27 cellular contexts compared by ENCODE assay signal in the genomic region with DNA sequence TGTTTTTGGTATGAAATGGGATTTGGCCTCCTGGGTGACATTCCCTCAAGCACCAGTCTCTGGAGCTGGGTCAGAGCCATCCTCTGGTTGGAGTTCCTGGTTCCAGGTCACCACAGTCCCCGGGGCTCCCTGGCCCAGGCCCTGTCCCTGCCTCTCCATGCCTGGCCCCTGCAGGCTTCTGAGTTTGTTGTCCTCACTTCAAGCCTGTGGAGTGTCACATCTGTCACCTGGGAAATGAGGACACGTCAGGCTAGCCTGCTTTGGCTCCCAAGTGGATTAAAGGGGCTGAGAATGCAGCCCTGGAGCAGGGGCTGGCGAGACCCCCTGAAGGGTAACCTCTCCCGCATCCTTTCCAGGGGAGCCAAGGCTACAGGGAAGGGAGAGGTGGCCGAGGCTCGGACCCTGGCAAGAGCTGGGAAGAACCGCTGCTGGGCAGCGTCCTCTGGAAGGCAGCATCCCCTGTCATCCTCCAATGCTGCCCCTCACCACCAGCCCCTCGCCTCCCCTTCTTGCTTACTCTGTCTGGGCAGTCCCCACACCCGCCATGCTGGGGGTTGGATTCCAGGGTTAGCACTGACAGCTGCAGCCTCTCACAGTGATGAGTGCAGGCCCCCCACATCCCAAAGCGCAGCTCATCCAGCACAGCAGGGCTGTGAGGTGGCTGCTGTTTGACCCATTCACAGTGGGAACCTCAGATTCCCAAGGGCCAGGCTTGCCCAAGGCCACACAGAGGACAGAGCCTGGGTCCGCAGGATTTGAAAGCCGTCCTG.
DNase-seq lines count a peak whose midpoint lies in the region; ATAC-seq and TF ChIP-seq lines count a peak whose summit lies in the region.
"Had no signal": no experiment of that assay in that cellular context is flagged by ENCODE, and none has a peak within 500 bp of the region (broad histone marks: within the 10 kb centered on the region; RNA-seq: fewer than 3 reads in every experiment).

No MANE protein-coding gene starts in this region.

- H3K14ac ChIP-seq in neuronal stem cell (ENCODE audit: low read length): peak overlapping the region; percentile 31

- H3K27me3 Mint-ChIP-seq in activated naive CD4-positive, alpha-beta T cell treated with anti-CD3 and anti-CD28 coated beads, Interleukin-2, amount 50 U/mL, for 24 hours: no peaks in the 10 kb centered on the region
- peaks cover 6% of the 10 kb centered on the region for H3K27me3 Mint-ChIP-seq in central memory CD8-positive, alpha-beta T cell

- no peak for ATAC-seq in central memory CD8-positive, alpha-beta T cell (replicated peaks; ENCODE audit: extremely low read depth, poor library complexity, severe bottlenecking)
- no peak for ATAC-seq in HG03457 (IDR thresholded peaks at IDR 0.05; ENCODE audit: unreplicated experiment)
- ATAC-seq: A549 had no signal

- TF ChIP-seq POLR2A in suprapubic skin (IDR thresholded peaks at IDR 0.05): no peak
- TF ChIP-seq POLR2A in tibial nerve (IDR thresholded peaks at IDR 0.05): no peak

- no peaks in the 10 kb centered on the region for H3K27me3 ChIP-seq in neuronal stem cell (ENCODE audit: control insufficient read depth in 3 of 3, insufficient read depth in 3 of 3, low read depth in 1 of 3, low read length in 3 of 3)
- peaks cover 5% of the 10 kb centered on the region for H3K27me3 ChIP-seq in suprapubic skin
- no peaks in the 10 kb centered on the region for H3K27me3 ChIP-seq in tibial nerve
- H3K27me3 ChIP-seq: ovary, Peyer's patch had no signal

- H3K79me1 ChIP-seq in neuronal stem cell (ENCODE audit: low read depth, low read length): no peaks in the 10 kb centered on the region

- no peaks in the 10 kb centered on the region for H3K36me3 Mint-ChIP-seq in activated naive CD4-positive, alpha-beta T cell treated with anti-CD3 and anti-CD28 coated beads, Interleukin-2, amount 50 U/mL, for 24 hours
- no peaks in the 10 kb centered on the region for H3K36me3 Mint-ChIP-seq in central memory CD8-positive, alpha-beta T cell (ENCODE audit: insufficient read depth)
- H3K36me3 Mint-ChIP-seq: natural killer cell had no signal

- peak overlapping the region; percentile 81 for H2BK120ac ChIP-seq in neuronal stem cell (ENCODE audit: low read depth, low read length)

- no peak overlapping the region for H3K9ac ChIP-seq in neuronal stem cell (ENCODE audit: low read depth, low read length, poor library complexity)

- WGBS in neuronal stem cell (ENCODE audit: extremely low coverage in 2 of 2, insufficient read length in 2 of 2, insufficient replicate concordance in 1 of 2), 2 donors: no CpG with 5 or more reads among the region's 13 CpGs
- 84% methylated on average over 11 of the region's 13 CpGs for WGBS in suprapubic skin
- 71 to 73% methylated on average over 9 to 13 of the region's 13 CpGs for WGBS in tibial nerve, 2 donors

- H3K27ac Mint-ChIP-seq in activated naive CD4-positive, alpha-beta T cell treated with anti-CD3 and anti-CD28 coated beads, Interleukin-2, amount 50 U/mL, for 24 hours: peak overlapping the region; percentile 17
- H3K27ac Mint-ChIP-seq in central memory CD8-positive, alpha-beta T cell (ENCODE audit: low read depth): no peak overlapping the region

- H3K4me3 ChIP-seq in neuronal stem cell (ENCODE audit: low read length in 2 of 2) (no peak overlapping the region), suprapubic skin (no peak overlapping the region), tibial nerve (no peak overlapping the region)
- H3K4me3 ChIP-seq: A549, ovary, Peyer's patch had no signal

- H2AK5ac ChIP-seq in neuronal stem cell (ENCODE audit: low read depth, low read length): no peak overlapping the region

- H3K4me1 Mint-ChIP-seq in activated naive CD4-positive, alpha-beta T cell treated with anti-CD3 and anti-CD28 coated beads, Interleukin-2, amount 50 U/mL, for 24 hours: peaks cover 13% of the 10 kb centered on the region
- peaks cover 6% of the 10 kb centered on the region for H3K4me1 Mint-ChIP-seq in central memory CD8-positive, alpha-beta T cell

- no peak overlapping the region for H3K4me2 ChIP-seq in neuronal stem cell (ENCODE audit: insufficient read depth, low read length, poor library complexity, severe bottlenecking)
- H3K4me2 ChIP-seq: A549 had no signal

- no peak overlapping the region for H2BK15ac ChIP-seq in neuronal stem cell (ENCODE audit: low read length)

- no peak overlapping the region for H2BK12ac ChIP-seq in neuronal stem cell (ENCODE audit: low read length)

- H3K9me3 Mint-ChIP-seq in activated naive CD4-positive, alpha-beta T cell treated with anti-CD3 and anti-CD28 coated beads, Interleukin-2, amount 50 U/mL, for 24 hours: no peaks in the 10 kb centered on the region
- no peaks in the 10 kb centered on the region for H3K9me3 Mint-ChIP-seq in central memory CD8-positive, alpha-beta T cell
- H3K9me3 Mint-ChIP-seq: natural killer cell had no signal

- TF ChIP-seq CTCF in suprapubic skin (IDR thresholded peaks at IDR 0.05) (no peak), tibial nerve (IDR thresholded peaks at IDR 0.05) (no peak)

- H3K9me3 ChIP-seq in neuronal stem cell (replicated peaks in 1 of 2; ENCODE audit: control insufficient read depth in 2 of 2, insufficient read depth in 1 of 2, low read depth in 1 of 2, low read length in 2 of 2) (no peaks in the 10 kb centered on the region), suprapubic skin (no peaks in the 10 kb centered on the region), tibial nerve (peaks cover 0 to 20% (median 0%) of the 10 kb centered on the region in 4 donors)
- H3K9me3 ChIP-seq: A549, ovary, Peyer's patch had no signal

- DNase-seq in activated naive CD4-positive, alpha-beta T cell treated with anti-CD3 and anti-CD28 coated beads, Interleukin-2, amount 50 U/mL, for 16 hours: no peak
- DNase-seq in central memory CD8-positive, alpha-beta T cell (ENCODE audit: low spot score in 2 of 2): no peak
- DNase-seq in neuronal stem cell (ENCODE audit: low spot score): no peak
- peak; percentile 32 to 74 for DNase-seq in suprapubic skin (ENCODE audit: low spot score in 2 of 2)
- DNase-seq in NCI-H226: no peak
- no peak for DNase-seq in tibial nerve (ENCODE audit: low spot score in 2 of 2)
- DNase-seq: activated CD4-positive, alpha-beta T cell treated with anti-CD3 and anti-CD28 coated beads, Interleukin-2, amount 50 U/mL, for 48 hours; activated CD8-positive, alpha-beta memory T cell treated with anti-CD3 and anti-CD28 coated beads, Interleukin-2, amount 50 U/mL, for 4 hours; activated effector memory CD4-positive, alpha-beta T cell treated with Interleukin-2 at 50 U/mL for 16 hours; AML-193; cerebellar nuclear complex; GF-D8; hypothalamus; natural killer cell; NCI-H1092; NCI-H2029; NCI-H526; SHP77 treated with DMSO at 0.1 percent for 48 hours; stimulated activated CD4-positive, alpha-beta T cell treated with anti-CD3 and anti-CD28 coated beads, Interleukin-15, amount 100 ng/mL, for 24 hours; stimulated activated naive CD4-positive, alpha-beta T cell treated with Interleukin-2 at 50 U/mL for 16 hours; T-helper 9 cell; trophoblast cell had no signal

- no peak overlapping the region for H2BK5ac ChIP-seq in neuronal stem cell (ENCODE audit: low read length)

- no peak overlapping the region for H3K4me3 Mint-ChIP-seq in activated naive CD4-positive, alpha-beta T cell treated with anti-CD3 and anti-CD28 coated beads, Interleukin-2, amount 50 U/mL, for 24 hours
- H3K4me3 Mint-ChIP-seq in central memory CD8-positive, alpha-beta T cell: peak overlapping the region; percentile 32

- H3K23ac ChIP-seq in neuronal stem cell (ENCODE audit: low read depth, low read length, poor library complexity): peak overlapping the region; percentile 93

- no peak overlapping the region for H4K91ac ChIP-seq in neuronal stem cell (ENCODE audit: low read depth, low read length, poor library complexity)

- no peaks in the 10 kb centered on the region for H3K36me3 ChIP-seq in neuronal stem cell (replicated peaks in 1 of 2; ENCODE audit: control insufficient read depth in 2 of 2, insufficient read depth in 2 of 2, low read length in 2 of 2)
- no peaks in the 10 kb centered on the region for H3K36me3 ChIP-seq in suprapubic skin
- H3K36me3 ChIP-seq in tibial nerve: no peaks in the 10 kb centered on the region
- H3K36me3 ChIP-seq: ovary, Peyer's patch had no signal

- no peak overlapping the region for H2AFZ ChIP-seq in neuronal stem cell (ENCODE audit: low read length)

- H3K27ac ChIP-seq in neuronal stem cell (replicated peaks; ENCODE audit: low read length) (no peak overlapping the region), suprapubic skin (no peak overlapping the region), tibial nerve (no peak overlapping the region)
- H3K27ac ChIP-seq: A549, ovary, Peyer's patch had no signal

- H3K18ac ChIP-seq in neuronal stem cell (ENCODE audit: low read length): no peak overlapping the region

- no peak overlapping the region for H4K8ac ChIP-seq in neuronal stem cell (ENCODE audit: low read depth, low read length)

- peaks cover 0 to 5% of the 10 kb centered on the region in 2 donors for H3K4me1 ChIP-seq in neuronal stem cell (ENCODE audit: control insufficient read depth in 2 of 2, insufficient read depth in 1 of 2, low read depth in 1 of 2, low read length in 2 of 2)
- no peaks in the 10 kb centered on the region for H3K4me1 ChIP-seq in suprapubic skin
- H3K4me1 ChIP-seq in tibial nerve: no peaks in the 10 kb centered on the region
- H3K4me1 ChIP-seq: A549, Peyer's patch had no signal

- no peak for TF ChIP-seq EP300 in suprapubic skin (IDR thresholded peaks at IDR 0.05)
- no peak for TF ChIP-seq EP300 in tibial nerve (IDR thresholded peaks at IDR 0.05)

- H3K4ac ChIP-seq in neuronal stem cell (ENCODE audit: low read length): no peak overlapping the region

Comparison
In these comparisons a context has a peak if more than half of its experiments do, and no peak if none do; other contexts are left out.
1. DNase-seq: peak in suprapubic skin (2 of 2); none in activated naive CD4-positive, alpha-beta T cell treated with anti-CD3 and anti-CD28 coated beads, Interleukin-2, amount 50 U/mL, for 16 hours (single experiment), central memory CD8-positive, alpha-beta T cell (0 of 2), neuronal stem cell (single experiment), NCI-H226 (single experiment) and tibial nerve (0 of 2).